ENCODE assay signal across 8 cellular contexts in the genomic region with DNA sequence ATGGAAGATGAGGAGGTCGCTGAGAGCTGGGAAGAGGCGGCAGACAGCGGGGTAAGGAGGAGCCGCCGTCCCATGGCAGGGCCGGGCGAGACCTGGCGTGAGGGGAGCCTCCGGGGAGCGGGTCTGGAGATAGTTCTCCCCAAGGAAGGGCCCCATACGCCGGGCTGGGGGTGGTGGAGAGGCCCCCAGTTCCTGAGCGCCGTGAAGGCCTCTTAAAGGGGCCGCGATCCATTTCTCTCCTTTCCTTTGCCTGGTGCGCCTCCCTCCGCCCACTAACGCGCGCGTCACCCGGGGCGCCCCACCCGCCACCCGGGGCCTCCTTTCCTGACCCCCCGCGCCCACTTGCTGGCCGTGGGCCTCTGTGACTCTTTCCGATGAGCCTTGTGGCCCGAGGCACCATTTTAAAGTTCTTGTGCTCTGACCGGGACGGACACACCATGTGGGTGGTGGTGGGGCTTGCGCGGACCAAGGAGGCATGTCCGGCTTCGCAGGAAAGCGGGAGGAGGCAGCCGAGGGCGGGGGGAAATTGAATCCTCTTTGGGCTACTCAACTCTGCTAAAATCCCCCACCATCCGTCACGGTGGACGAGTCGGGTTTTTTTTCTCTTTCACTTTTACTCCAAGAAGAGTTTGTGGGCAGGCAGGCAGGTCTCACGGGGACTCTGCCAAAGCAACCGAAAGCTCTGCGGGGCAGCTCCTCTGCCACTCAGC. TPM values are rescaled to one million over a fixed set of nuclear protein-coding genes. Genes with fewer than 3 reads are reported as not detected.
DNase-seq lines count a peak whose midpoint lies in the region; ATAC-seq, FAIRE-seq and TF ChIP-seq lines count a peak whose summit lies in the region.

No MANE protein-coding gene starts in this region.

- intact Hi-C loops in head of caudate nucleus (cut with DNase I) (loop anchor here (10.0 kb wide), 1 partner anchor 283 kb away; no protein-coding TSS in a partner anchor), pancreas (cut with DNase I) (no loop called here), tibial artery (cut with DNase I; ENCODE audit: low total_unique reads) (loop anchor here (10.0 kb wide), 1 partner anchor 163 kb away; no protein-coding TSS in a partner anchor)

- peaks cover 4% of the 10 kb centered on the region for H3K36me3 Mint-ChIP-seq in IgD-negative memory B cell
- H3K36me3 Mint-ChIP-seq in activated naive CD4-positive, alpha-beta T cell treated with anti-CD3 and anti-CD28 coated beads, Interleukin-2, amount 50 U/mL, for 24 hours: peaks cover 6% of the 10 kb centered on the region

- no peaks in the 10 kb centered on the region for H3K27me3 Mint-ChIP-seq in IgD-negative memory B cell
- no peaks in the 10 kb centered on the region for H3K27me3 Mint-ChIP-seq in activated naive CD4-positive, alpha-beta T cell treated with anti-CD3 and anti-CD28 coated beads, Interleukin-2, amount 50 U/mL, for 24 hours

- H3K27me3 ChIP-seq in SJCRH30: no peaks in the 10 kb centered on the region
- H3K27me3 ChIP-seq in pancreas: no peaks in the 10 kb centered on the region
- H3K27me3 ChIP-seq in tibial artery: no peaks in the 10 kb centered on the region

- no peaks in the 10 kb centered on the region for H3K9me3 Mint-ChIP-seq in IgD-negative memory B cell
- no peaks in the 10 kb centered on the region for H3K9me3 Mint-ChIP-seq in activated naive CD4-positive, alpha-beta T cell treated with anti-CD3 and anti-CD28 coated beads, Interleukin-2, amount 50 U/mL, for 24 hours

- FAIRE-seq in pancreas (lab: Jason Lieb, UNC): no peak

- H3K9me3 ChIP-seq in SJCRH30 (replicated peaks): no peaks in the 10 kb centered on the region
- H3K9me3 ChIP-seq in pancreas: no peaks in the 10 kb centered on the region
- H3K9me3 ChIP-seq in tibial artery: no peaks in the 10 kb centered on the region

- H3K27ac Mint-ChIP-seq in IgD-negative memory B cell: peak overlapping the region; percentile 99 to 100 (median 100)
- peak overlapping the region; percentile 98 for H3K27ac Mint-ChIP-seq in activated naive CD4-positive, alpha-beta T cell treated with anti-CD3 and anti-CD28 coated beads, Interleukin-2, amount 50 U/mL, for 24 hours

- 0 out of 2 replicates have a peak, but pooled peaks cover 3% of the 10 kb centered on the region for H3K36me3 ChIP-seq in SJCRH30
- no peaks in the 10 kb centered on the region for H3K36me3 ChIP-seq in pancreas
- H3K36me3 ChIP-seq in tibial artery: no peaks in the 10 kb centered on the region

- TF ChIP-seq CTCF in pancreas (IDR thresholded peaks at IDR 0.05) (no peak), tibial artery (IDR thresholded peaks at IDR 0.05) (no peak)

- peak overlapping the region; percentile 99 for H3K4me3 Mint-ChIP-seq in IgD-negative memory B cell
- H3K4me3 Mint-ChIP-seq in activated naive CD4-positive, alpha-beta T cell treated with anti-CD3 and anti-CD28 coated beads, Interleukin-2, amount 50 U/mL, for 24 hours: peak overlapping the region; percentile 96

- peaks cover 11% of the 10 kb centered on the region for H3K4me1 ChIP-seq in SJCRH30
- H3K4me1 ChIP-seq in pancreas: peaks cover 3 to 33% (median 15%) of the 10 kb centered on the region in 3 donors
- H3K4me1 ChIP-seq in tibial artery: peaks cover 0 to 79% (median 51%) of the 10 kb centered on the region in 4 donors

- ATAC-seq in GM21526 (IDR thresholded peaks at IDR 0.05; ENCODE audit: low FRiP score, unreplicated experiment): peak; percentile 55
- peak; percentile 75 to 88 (median 83) for ATAC-seq in pancreas

- H3K4me1 Mint-ChIP-seq in IgD-negative memory B cell: peaks cover 32 to 35% (median 33%) of the 10 kb centered on the region in 3 donors
- H3K4me1 Mint-ChIP-seq in activated naive CD4-positive, alpha-beta T cell treated with anti-CD3 and anti-CD28 coated beads, Interleukin-2, amount 50 U/mL, for 24 hours: peaks cover 43% of the 10 kb centered on the region

- WGBS in pancreas, 2 donors: 0 to 1% methylated on average over 34 to 46 of the region's 47 CpGs

- DNase-seq in DMS79 treated with DMSO at 0.1 percent for 48 hours (lab: John Stamatoyannopoulos, UW) (peak; percentile 59), SJCRH30 (peak; percentile 88 to 90), head of caudate nucleus (peak; percentile 62 to 94 (median 86)), pancreas (peak in 4 of 6 donors; percentile 74 to 83 (median 82)), tibial artery (peak; percentile 88 to 94)

- H3K4me3 ChIP-seq in SJCRH30 (peak overlapping the region; percentile 91), pancreas (peak overlapping the region; percentile 71 to 93 (median 88)), tibial artery (peak overlapping the region; percentile 84 to 88)

- H3K27ac ChIP-seq in SJCRH30 (peak overlapping the region; percentile 96), pancreas (peak overlapping the region; percentile 78 to 98 (median 92)), tibial artery (peak overlapping the region; percentile 95)

RNA-seq across cellular contexts. Expression of a gene that starts 0.4 kb away (rescaled TPM):
- polyA plus RNA-seq in IgD-negative memory B cell (53.4 TPM), pancreas (10 to 100 TPM; 25.7 to 37.1 TPM)
- 113 and 115 TPM in 2 replicates for total RNA-seq in SJCRH30 (2014; rRNA removed; shearing (Covaris generic))
- total RNA-seq in pancreas: 10 to 100 TPM; 24.9 to 53.5 (median 37.0) TPM

RNA-seq across cellular contexts. Expression of a gene that starts 15.1 kb away (rescaled TPM):
- 26.8 TPM for polyA plus RNA-seq in IgD-negative memory B cell
- 21.3 and 26.5 TPM in 2 replicates for total RNA-seq in SJCRH30 (2014; rRNA removed; shearing (Covaris generic))
- total RNA-seq in pancreas: 10 to 100 TPM in 2 of 6 donors, 1 to 10 TPM in 4; 7.4 to 11.9 (median 8.8) TPM
- 10 to 100 TPM; 10.4 to 11.1 TPM for polyA plus RNA-seq in pancreas

Comparison
In these comparisons a context has a peak if more than half of its experiments do, and no peak if none do; other contexts are left out.
1. Peak in every context shown above with its lines: DNase-seq, ATAC-seq, H3K4me3 ChIP-seq and H3K27ac ChIP-seq.
2. intact Hi-C loops: an anchor here in head of caudate nucleus (10.0 kb wide) and tibial artery (10.0 kb wide); none called in pancreas.